Comparison of ENCODE assay signal across 4 cellular contexts in genomic region chr9:84364904-84365490, GRCh38. TPM values are rescaled to one million over a fixed set of nuclear protein-coding genes. Genes with fewer than 3 reads are reported as not detected.
"Had no signal": no experiment of that assay in that cellular context is flagged by ENCODE, and none has a peak within 500 bp of the region (broad histone marks: within the 10 kb centered on the region; RNA-seq: fewer than 3 reads in every experiment).

No MANE protein-coding gene starts in this region.

RNA-seq across cellular contexts. Expression of gene SLC28A3, which starts 24.4 kb away (rescaled TPM):
- total RNA-seq: dermis blood vessel endothelial cell, endothelial cell of umbilical vein, frontal cortex, lung microvascular endothelial cell had no signal
- polyA plus RNA-seq: endothelial cell of umbilical vein had no signal
